Comparison of ENCODE assay signal across 2 cellular contexts in the genomic region with DNA sequence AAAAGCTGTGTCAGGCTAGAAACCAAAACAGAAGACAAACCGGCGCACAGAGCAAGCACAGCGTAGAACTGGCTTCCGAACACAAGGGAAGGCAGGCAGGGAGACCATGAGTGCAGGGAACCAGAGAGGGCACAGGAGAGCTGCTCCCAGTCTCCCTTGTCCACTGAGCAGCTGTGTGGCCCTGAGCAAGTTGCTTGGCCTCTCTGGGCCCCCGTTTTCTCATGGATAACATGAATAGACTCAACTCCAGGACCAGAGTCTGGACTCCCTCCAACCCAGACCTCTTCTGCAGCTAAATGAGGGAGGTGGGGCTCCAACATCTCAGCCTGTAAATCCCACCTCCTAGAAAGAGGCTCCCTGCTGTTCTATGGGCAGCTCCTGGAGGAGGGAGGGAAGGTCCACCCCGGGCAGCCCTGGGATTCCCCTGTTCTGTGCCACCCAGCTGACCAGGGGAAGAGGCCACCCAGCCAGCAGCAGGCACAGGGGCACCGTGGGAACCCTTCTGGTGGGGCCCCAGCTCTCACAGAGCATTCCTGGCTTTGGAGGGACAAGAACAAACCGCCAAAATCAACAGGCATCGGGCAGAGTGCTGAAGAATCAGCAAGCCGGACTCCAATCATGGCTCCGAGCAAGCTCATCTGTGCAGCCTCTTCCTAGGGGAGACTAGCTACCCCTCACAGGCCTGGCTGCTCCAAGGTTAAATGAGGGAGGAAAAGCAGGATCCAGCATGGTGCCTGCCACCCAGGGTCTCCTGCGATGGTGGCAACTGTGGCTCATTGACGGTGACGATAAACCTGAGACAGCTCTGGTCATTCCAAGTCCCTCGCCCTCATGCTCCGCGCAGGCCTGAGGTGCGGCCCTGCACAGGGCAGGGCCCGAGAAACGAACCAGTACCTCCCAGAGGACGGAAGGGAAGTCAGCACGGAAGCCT.
TF ChIP-seq lines count a peak whose summit lies in the region.

No MANE protein-coding gene starts in this region.

TF ChIP-seq in HepG2, 621 proteins besides CTCF, POLR2A, EP300 and RAD21 (continues in another document):
- peak; percentile 59; the same call in 1 of the 2 replicates for TF ChIP-seq ZMYM3 (CRISPR knock-in tag; IDR thresholded peaks at IDR 0.05)
- no peak for TF ChIP-seq ZNF282 (IDR thresholded peaks at IDR 0.05; ENCODE audit: partially characterized antibody)
- no peak for TF ChIP-seq PRPF4 (IDR thresholded peaks at IDR 0.05; ENCODE audit: low read depth, low read length, poor library complexity, severe bottlenecking)
- no peak for TF ChIP-seq TEAD3 (CRISPR knock-in tag; optimal IDR thresholded peaks at IDR 0.05; ENCODE audit: borderline replicate concordance)
- no peak for TF ChIP-seq ZNF691 (CRISPR knock-in tag; IDR thresholded peaks at IDR 0.05; ENCODE audit: borderline replicate concordance, low read depth)
- TF ChIP-seq SMYD3 (CRISPR knock-in tag; IDR thresholded peaks at IDR 0.05), result no peak
- no peak for TF ChIP-seq NCOR1 (IDR thresholded peaks at IDR 0.05; ENCODE audit: borderline replicate concordance, low read length)
- TF ChIP-seq ZNF205 (CRISPR knock-in tag; IDR thresholded peaks at IDR 0.05), result no peak
- TF ChIP-seq ATF2 (CRISPR knock-in tag; IDR thresholded peaks at IDR 0.05), result no peak
- TF ChIP-seq MED13 (CRISPR knock-in tag; IDR thresholded peaks at IDR 0.05), result no peak
- TF ChIP-seq TFAP4 (IDR thresholded peaks at IDR 0.05; ENCODE audit: borderline replicate concordance, low read depth), result no peak
- TF ChIP-seq ZNF710 (CRISPR knock-in tag; IDR thresholded peaks at IDR 0.05; ENCODE audit: borderline replicate concordance), result no peak
- TF ChIP-seq NBN (conservative IDR thresholded peaks at IDR 0.05), result no peak
- TF ChIP-seq GTF2F1 (IDR thresholded peaks at IDR 0.05; ENCODE audit: low read length), result no peak
- TF ChIP-seq ZNF768 (CRISPR knock-in tag; IDR thresholded peaks at IDR 0.05), result peak; percentile 96
- TF ChIP-seq ZNF687 (CRISPR knock-in tag; IDR thresholded peaks at IDR 0.05), result 0 out of 2 replicates have a peak, but pooled peaks have one; percentile 1
- no peak for TF ChIP-seq ZBTB7B (CRISPR knock-in tag; IDR thresholded peaks at IDR 0.05)

TF ChIP-seq in GM23338, 12 proteins besides CTCF, POLR2A, EP300 and RAD21:
- TF ChIP-seq ZNF462 (CRISPR knock-in tag; IDR thresholded peaks at IDR 0.05) (no peak), EZH2 (IDR thresholded peaks at IDR 0.05; ENCODE audit: low read depth, unreplicated experiment) (no peak), ZNF114 (CRISPR knock-in tag; IDR thresholded peaks at IDR 0.05) (no peak), REST (IDR thresholded peaks at IDR 0.05; ENCODE audit: unreplicated experiment) (no peak), ZNF331 (CRISPR knock-in tag; IDR thresholded peaks at IDR 0.05; ENCODE audit: low read depth) (no peak), STAT1 (IDR thresholded peaks at IDR 0.05; ENCODE audit: unreplicated experiment) (no peak), ETS1 (IDR thresholded peaks at IDR 0.05) (no peak), JUNB (IDR thresholded peaks at IDR 0.05; ENCODE audit: unreplicated experiment) (no peak), POLR2AphosphoS5 (IDR thresholded peaks at IDR 0.05; ENCODE audit: low read depth) (no peak), NANOG (IDR thresholded peaks at IDR 0.05; ENCODE audit: borderline replicate concordance) (no peak), EZH2phosphoT487 (IDR thresholded peaks at IDR 0.05; ENCODE audit: unreplicated experiment) (no peak), CREB1 (CRISPR knock-in tag; IDR thresholded peaks at IDR 0.05; ENCODE audit: low read depth) (no peak)
